Comparison of ENCODE assay signal across 1 cellular context in the genomic region with DNA sequence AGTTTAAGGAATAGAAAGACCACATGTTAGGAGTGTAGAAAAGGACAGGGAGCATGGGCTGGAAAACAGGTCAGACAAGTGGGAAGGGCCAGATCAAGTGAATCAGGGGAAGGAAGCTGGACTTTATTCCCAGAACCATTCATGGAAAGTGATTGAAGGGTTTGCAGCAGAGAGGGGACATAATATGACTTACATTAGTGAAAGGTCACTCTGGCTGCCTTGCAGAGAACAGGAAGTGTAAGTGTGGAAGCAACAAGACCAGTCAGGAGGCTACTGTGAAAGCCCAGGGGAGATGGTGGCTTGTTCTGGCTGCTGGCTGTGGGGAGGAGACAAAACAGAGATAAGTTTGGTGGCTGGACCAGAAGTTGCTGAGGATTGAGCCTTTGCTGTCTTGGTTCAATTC.
TF ChIP-seq lines count a peak whose summit lies in the region.

No MANE protein-coding gene starts in this region.

TF ChIP-seq in HepG2, 621 proteins besides CTCF, POLR2A, EP300 and RAD21 (continued from another document):
- TF ChIP-seq, protein P1, sequence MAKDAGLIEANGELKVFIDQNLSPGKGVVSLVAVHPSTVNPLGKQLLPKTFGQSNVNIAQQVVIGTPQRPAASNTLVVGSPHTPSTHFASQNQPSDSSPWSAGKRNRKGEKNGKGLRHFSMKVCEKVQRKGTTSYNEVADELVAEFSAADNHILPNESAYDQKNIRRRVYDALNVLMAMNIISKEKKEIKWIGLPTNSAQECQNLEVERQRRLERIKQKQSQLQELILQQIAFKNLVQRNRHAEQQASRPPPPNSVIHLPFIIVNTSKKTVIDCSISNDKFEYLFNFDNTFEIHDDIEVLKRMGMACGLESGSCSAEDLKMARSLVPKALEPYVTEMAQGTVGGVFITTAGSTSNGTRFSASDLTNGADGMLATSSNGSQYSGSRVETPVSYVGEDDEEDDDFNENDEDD (CRISPR knock-in tag; IDR thresholded peaks at IDR 0.05; ENCODE audit: borderline replicate concordance) = no peak
- TF ChIP-seq NR3C1 (CRISPR knock-in tag; IDR thresholded peaks at IDR 0.05) (no peak), ZNF605 (CRISPR knock-in tag; IDR thresholded peaks at IDR 0.05) (0 out of 2 replicates have a peak, but pooled peaks have one; percentile 10), PPARG (CRISPR knock-in tag; conservative IDR thresholded peaks at IDR 0.05) (peak; percentile 21; the same call in 1 of the 2 replicates), ARID2 (CRISPR knock-in tag; IDR thresholded peaks at IDR 0.05; ENCODE audit: borderline replicate concordance) (0 out of 2 replicates have a peak, but pooled peaks have one; percentile 24), MED1 (CRISPR knock-in tag; IDR thresholded peaks at IDR 0.05) (peak; percentile 45; the same call in 1 of the 2 replicates), SETDB1 (CRISPR knock-in tag; IDR thresholded peaks at IDR 0.05; ENCODE audit: borderline replicate concordance) (no peak)
- TF ChIP-seq, protein P2, sequence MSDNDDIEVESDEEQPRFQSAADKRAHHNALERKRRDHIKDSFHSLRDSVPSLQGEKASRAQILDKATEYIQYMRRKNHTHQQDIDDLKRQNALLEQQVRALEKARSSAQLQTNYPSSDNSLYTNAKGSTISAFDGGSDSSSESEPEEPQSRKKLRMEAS (IDR thresholded peaks at IDR 0.05) = peak; percentile 60
